Comparison of ENCODE assay signal across 23 cellular contexts in genomic region chr18:2920027-2920426, GRCh38.
A peak's percentile ranks its signal among the peaks of the same experiment; 100 is the strongest.
DNase-seq lines count a peak whose midpoint lies in the region; ATAC-seq and TF ChIP-seq lines count a peak whose summit lies in the region.
"Had no signal": no experiment of that assay in that cellular context is flagged by ENCODE, and none has a peak within 500 bp of the region (broad histone marks: within the 10 kb centered on the region; RNA-seq: fewer than 3 reads in every experiment).

No MANE protein-coding gene starts in this region.

- peak overlapping the region; percentile 16 to 56 for H3K27ac Mint-ChIP-seq in natural killer cell treated with Interleukin-12 subunit alpha and Interleukin-12 subunit beta and Interleukin-15 and Interleukin-18, amount 100 ng/mL, for 72 hours
- peak overlapping the region in 1 of 2 donors; percentile 37 for H3K27ac Mint-ChIP-seq in natural killer cell
- H3K27ac Mint-ChIP-seq in activated CD8-positive, alpha-beta T cell treated with anti-CD3 and anti-CD28 coated beads for 36 hours, result peak overlapping the region; percentile 58
- H3K27ac Mint-ChIP-seq: memory B cell; stimulated activated memory B cell treated with anti-CD40 and anti-IgM and Interleukin-4, amounts not matched to agents 10 μg/mL and 1 μg/mL and 100 μg/mL, for 72 hours had no signal

- POLR2A ChIA-PET in activated CD8-positive, alpha-beta T cell treated with anti-CD3 and anti-CD28 coated beads for 36 hours (lab: Charles Lee), result interaction anchor here (1.4 to 2.5 kb wide), 2 partner anchors 9 to 12 kb away, joined by 5 to 13 read pairs; no protein-coding TSS in a partner anchor

- DNase-seq in natural killer cell treated with Interleukin-12 subunit alpha and Interleukin-12 subunit beta and Interleukin-15 and Interleukin-18, amount 100 ng/mL, for 72 hours (ENCODE audit: low spot score), result no peak
- DNase-seq in natural killer cell, result no peak
- no peak for DNase-seq in activated CD8-positive, alpha-beta T cell treated with anti-CD3 and anti-CD28 coated beads for 36 hours
- no peak for DNase-seq in left lobe of liver (ENCODE audit: low spot score)
- DNase-seq in activated effector memory CD4-positive, alpha-beta T cell treated with anti-CD3 and anti-CD28 coated beads, Interleukin-2, amount 50 U/mL, for 16 hours, result no peak
- DNase-seq in ureter (ENCODE audit: low spot score), result no peak
- DNase-seq: activated CD4-positive, alpha-beta T cell treated with anti-CD3 and anti-CD28 coated beads for 48 hours; activated CD8-positive, alpha-beta memory T cell treated with anti-CD3 and anti-CD28 coated beads, Interleukin-2, amount 50 U/mL, for 4 hours; CD8-positive, alpha-beta memory T cell; cerebellar nuclear complex; DMS153; effector CD4-positive, alpha-beta T cell; heart left ventricle; left cardiac atrium; NCI-H1105 treated with DMSO at 0.1 percent for 48 hours; NCI-H2029 treated with DMSO at 0.1 percent for 48 hours; NCI-H2227 treated with DMSO at 0.1 percent for 48 hours; NCI-H69; stimulated activated CD4-positive, alpha-beta T cell treated with anti-CD3 and anti-CD28 coated beads, Interleukin-1b, Interleukin-23, amount 100 ng/mL, for 48 hours; T-helper 1 cell had no signal

- H3K4me1 Mint-ChIP-seq in natural killer cell treated with Interleukin-12 subunit alpha and Interleukin-12 subunit beta and Interleukin-15 and Interleukin-18, amount 100 ng/mL, for 72 hours (ENCODE audit: low read depth in 2 of 2), result peaks cover 13 to 16% of the 10 kb centered on the region in 2 donors
- peaks cover 14 to 17% of the 10 kb centered on the region in 2 donors for H3K4me1 Mint-ChIP-seq in natural killer cell
- peaks cover 28% of the 10 kb centered on the region for H3K4me1 Mint-ChIP-seq in activated CD8-positive, alpha-beta T cell treated with anti-CD3 and anti-CD28 coated beads for 36 hours (ENCODE audit: low read depth)

- no peaks in the 10 kb centered on the region for H3K27me3 Mint-ChIP-seq in natural killer cell treated with Interleukin-12 subunit alpha and Interleukin-12 subunit beta and Interleukin-15 and Interleukin-18, amount 100 ng/mL, for 72 hours
- H3K27me3 Mint-ChIP-seq in natural killer cell (ENCODE audit: low read depth in 2 of 2), result no peaks in the 10 kb centered on the region
- H3K27me3 Mint-ChIP-seq in activated CD8-positive, alpha-beta T cell treated with anti-CD3 and anti-CD28 coated beads for 36 hours, result no peaks in the 10 kb centered on the region
- H3K27me3 Mint-ChIP-seq: memory B cell; stimulated activated memory B cell treated with anti-CD40 and anti-IgM and Interleukin-4, amounts not matched to agents 10 μg/mL and 1 μg/mL and 100 μg/mL, for 72 hours had no signal

- CTCF ChIA-PET in activated CD8-positive, alpha-beta T cell treated with anti-CD3 and anti-CD28 coated beads for 36 hours (lab: Charles Lee), result interaction anchor here (1.2 to 1.8 kb wide), 3 partner anchors 13 to 209 kb away, joined by 3 to 5 read pairs (median 4); no protein-coding TSS in a partner anchor

- TF ChIP-seq CTCF in natural killer cell (IDR thresholded peaks at IDR 0.05), result no peak
- no peak for TF ChIP-seq CTCF in activated CD8-positive, alpha-beta T cell treated with anti-CD3 and anti-CD28 coated beads for 36 hours (IDR thresholded peaks at IDR 0.05)

- intact Hi-C loops in natural killer cell (cut with micrococcal nuclease), result no loop called here
- intact Hi-C loops in activated CD8-positive, alpha-beta T cell treated with anti-CD3 and anti-CD28 coated beads for 36 hours (cut with micrococcal nuclease), result no loop called here

- no peak for ATAC-seq in natural killer cell treated with Interleukin-12 subunit alpha and Interleukin-12 subunit beta and Interleukin-15 and Interleukin-18, amount 100 ng/mL, for 72 hours
- no peak for ATAC-seq in natural killer cell
- ATAC-seq in activated CD8-positive, alpha-beta T cell treated with anti-CD3 and anti-CD28 coated beads for 36 hours, result no peak
- ATAC-seq in left lobe of liver, result peak; percentile 11
- ATAC-seq in HG03520 (IDR thresholded peaks at IDR 0.05; ENCODE audit: unreplicated experiment), result no peak
- ATAC-seq: heart left ventricle; left cardiac atrium; stimulated activated memory B cell treated with anti-CD40 and anti-IgM and Interleukin-4, amounts not matched to agents 10 μg/mL and 1 μg/mL and 100 μg/mL, for 72 hours had no signal

- peaks cover 32% of the 10 kb centered on the region for H3K36me3 Mint-ChIP-seq in natural killer cell treated with Interleukin-12 subunit alpha and Interleukin-12 subunit beta and Interleukin-15 and Interleukin-18, amount 100 ng/mL, for 72 hours
- peaks cover 42% of the 10 kb centered on the region for H3K36me3 Mint-ChIP-seq in natural killer cell
- H3K36me3 Mint-ChIP-seq in activated CD8-positive, alpha-beta T cell treated with anti-CD3 and anti-CD28 coated beads for 36 hours (ENCODE audit: low read depth), result peaks cover 73% of the 10 kb centered on the region

- H3K9me3 Mint-ChIP-seq in natural killer cell treated with Interleukin-12 subunit alpha and Interleukin-12 subunit beta and Interleukin-15 and Interleukin-18, amount 100 ng/mL, for 72 hours, result no peaks in the 10 kb centered on the region
- no peaks in the 10 kb centered on the region for H3K9me3 Mint-ChIP-seq in natural killer cell
- no peaks in the 10 kb centered on the region for H3K9me3 Mint-ChIP-seq in activated CD8-positive, alpha-beta T cell treated with anti-CD3 and anti-CD28 coated beads for 36 hours
- H3K9me3 Mint-ChIP-seq: CD8-positive, alpha-beta memory T cell; memory B cell; stimulated activated memory B cell treated with anti-CD40 and anti-IgM and Interleukin-4, amounts not matched to agents 10 μg/mL and 1 μg/mL and 100 μg/mL, for 72 hours had no signal

- no peak overlapping the region for H3K4me3 Mint-ChIP-seq in natural killer cell treated with Interleukin-12 subunit alpha and Interleukin-12 subunit beta and Interleukin-15 and Interleukin-18, amount 100 ng/mL, for 72 hours
- no peak overlapping the region for H3K4me3 Mint-ChIP-seq in natural killer cell
- no peak overlapping the region for H3K4me3 Mint-ChIP-seq in activated CD8-positive, alpha-beta T cell treated with anti-CD3 and anti-CD28 coated beads for 36 hours
- H3K4me3 Mint-ChIP-seq: CD8-positive, alpha-beta memory T cell; memory B cell; stimulated activated memory B cell treated with anti-CD40 and anti-IgM and Interleukin-4, amounts not matched to agents 10 μg/mL and 1 μg/mL and 100 μg/mL, for 72 hours had no signal
